9 cellular contexts compared by ENCODE assay signal in the genomic region with DNA sequence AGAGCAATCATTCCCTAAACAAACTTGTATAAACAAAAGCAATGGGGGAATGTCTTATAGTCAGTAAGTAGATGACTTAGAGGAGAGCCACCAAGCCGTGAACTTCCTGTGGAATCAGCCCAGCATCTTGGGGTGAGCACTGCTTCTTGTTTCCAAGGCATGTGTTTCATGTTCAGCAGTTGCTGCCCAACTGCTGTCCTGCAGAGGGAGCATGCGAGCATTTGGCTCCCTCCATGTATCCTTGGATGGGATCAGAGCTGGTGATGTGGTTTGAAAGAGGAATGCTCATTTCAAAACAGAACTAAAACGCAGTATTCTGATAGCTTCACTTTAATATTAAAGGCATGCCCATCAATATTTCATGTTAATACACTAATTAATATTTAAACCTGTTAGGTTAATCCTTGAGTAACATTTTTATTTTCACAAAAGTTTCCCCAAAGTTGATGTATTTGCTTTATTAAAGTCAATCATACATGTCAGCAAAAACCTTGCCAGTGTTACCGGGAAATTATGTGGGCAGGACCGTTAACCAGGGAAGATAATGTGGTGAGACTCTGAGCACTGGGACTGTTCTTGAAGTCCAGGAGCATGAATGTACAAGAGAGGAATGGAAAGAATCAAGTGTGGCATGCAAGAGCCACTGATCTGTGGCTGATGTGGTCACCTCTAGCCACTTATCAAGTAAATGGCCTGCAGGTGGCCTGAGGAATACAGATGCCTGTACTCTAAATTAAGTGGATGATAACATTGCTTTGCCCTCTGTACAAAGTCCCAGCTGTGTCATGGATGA.
DNase-seq lines count a peak whose midpoint lies in the region; ATAC-seq and TF ChIP-seq lines count a peak whose summit lies in the region.
"Had no signal": no experiment of that assay in that cellular context is flagged by ENCODE, and none has a peak within 500 bp of the region (broad histone marks: within the 10 kb centered on the region; RNA-seq: fewer than 3 reads in every experiment).

No MANE protein-coding gene starts in this region.

- dilution Hi-C loops in mammary epithelial cell (cut with HindIII; ENCODE audit: low sequenced_read_pairs) = no loop called here

- H3K27me3 ChIP-seq in mammary epithelial cell (ENCODE audit: insufficient read depth, low read length) (no peaks in the 10 kb centered on the region), kidney epithelial cell (ENCODE audit: control insufficient read depth, insufficient read depth, low read length) (no peaks in the 10 kb centered on the region), tibial nerve (no peaks in the 10 kb centered on the region)

- 14% methylated on average over 5 of the region's 5 CpGs for WGBS in mammary epithelial cell (ENCODE audit: low coverage, missing lambda C conversion rate)
- WGBS in tibial nerve, 2 donors = 25% methylated on average over 5 of the region's 5 CpGs

- ATAC-seq in HG02938 (IDR thresholded peaks at IDR 0.05; ENCODE audit: unreplicated experiment) = no peak

- intact Hi-C loops in mammary epithelial cell (cut with micrococcal nuclease) = loop anchor here (1.0 to 5.0 kb wide), 5 partner anchors 58 to 758 kb away; no protein-coding TSS in a partner anchor

- H3K36me3 ChIP-seq in mammary epithelial cell (ENCODE audit: insufficient read depth, low read length) = no peaks in the 10 kb centered on the region
- H3K36me3 ChIP-seq in kidney epithelial cell (ENCODE audit: control insufficient read depth, insufficient read depth, low read length) = no peaks in the 10 kb centered on the region
- H3K36me3 ChIP-seq in tibial nerve = no peaks in the 10 kb centered on the region

- H3K9me3 ChIP-seq in mammary epithelial cell (replicated peaks; ENCODE audit: insufficient read depth, low read length) (no peaks in the 10 kb centered on the region), tibial nerve (peaks cover 0 to 8% (median 0%) of the 10 kb centered on the region in 4 donors)

- DNase-seq in A172 (ENCODE audit: low spot score) = peak; percentile 68
- peak; percentile 16 for DNase-seq in DMS53 treated with DMSO at 0.1 percent for 48 hours (lab: John Stamatoyannopoulos, UW; ENCODE audit: unreplicated experiment)
- peak; percentile 26 for DNase-seq in NCI-H1694 (lab: John Stamatoyannopoulos, UW)
- peak; percentile 43 for DNase-seq in mammary epithelial cell
- peak; percentile 21 for DNase-seq in kidney epithelial cell (ENCODE audit: low read depth)
- peak in 1 of 2 donors; percentile 52 for DNase-seq in tibial nerve (ENCODE audit: low spot score in 2 of 2)
- DNase-seq in activated CD4-positive, CD25-positive, alpha-beta regulatory T cell (lab: John Stamatoyannopoulos, UW) = no peak

- H4K20me1 ChIP-seq in mammary epithelial cell (ENCODE audit: insufficient read depth, low read length) = no peaks in the 10 kb centered on the region

- no peak overlapping the region for H3K9ac ChIP-seq in mammary epithelial cell (ENCODE audit: insufficient read depth, low read length)

- no peak overlapping the region for H3K4me3 ChIP-seq in mammary epithelial cell (replicated peaks in 1 of 3; ENCODE audit: insufficient read depth in 1 of 3, low read depth in 2 of 3, low read length in 3 of 3)
- no peak overlapping the region for H3K4me3 ChIP-seq in kidney epithelial cell (ENCODE audit: low read depth, low read length)
- H3K4me3 ChIP-seq in tibial nerve = no peak overlapping the region

- no TSS peak for BruUV-seq in mammary epithelial cell (replicated peaks; lab: Mats Ljungman, UMichigan)

- H3K79me2 ChIP-seq in mammary epithelial cell (ENCODE audit: insufficient read depth, low read length) = no peaks in the 10 kb centered on the region

- H2AFZ ChIP-seq in mammary epithelial cell (ENCODE audit: low read depth, low read length) = no peak overlapping the region

- TF ChIP-seq CTCF in mammary epithelial cell (conservative IDR thresholded peaks at IDR 0.05 in 1 of 2, IDR thresholded peaks at IDR 0.05 in 1 of 2; ENCODE audit: extremely low read depth in 1 of 2, insufficient read depth in 1 of 2, low read depth in 1 of 2, low read length in 2 of 2) = peak; percentile 60 to 79
- TF ChIP-seq CTCF in kidney epithelial cell (IDR thresholded peaks at IDR 0.05; ENCODE audit: insufficient read depth, low read length, poor library complexity, severe bottlenecking) = peak; percentile 92
- TF ChIP-seq CTCF in tibial nerve (IDR thresholded peaks at IDR 0.05) = peak; percentile 22 to 60 (median 36)

- no peak overlapping the region for H3K4me2 ChIP-seq in mammary epithelial cell (ENCODE audit: insufficient read depth, low read depth, low read length)

- TF ChIP-seq EP300 in tibial nerve (IDR thresholded peaks at IDR 0.05) = no peak

- no peak for TF ChIP-seq POLR2A in tibial nerve (IDR thresholded peaks at IDR 0.05)

- in situ Hi-C loops in mammary epithelial cell (cut with MboI; ENCODE audit: low sequenced_read_pairs in 2 of 2) = no loop called here

- CTCF ChIA-PET in mammary epithelial cell (lab: Charles Lee; ENCODE audit: low non-redundant PET) = interaction anchor here (0.6 to 1.1 kb wide), 4 partner anchors 48 to 145 kb away, joined by 3 to 5 read pairs (median 3); no protein-coding TSS in a partner anchor

- H3K4me1 ChIP-seq in mammary epithelial cell (ENCODE audit: insufficient read depth, low read length) (no peaks in the 10 kb centered on the region), tibial nerve (no peaks in the 10 kb centered on the region)

- H3K27ac ChIP-seq in mammary epithelial cell (ENCODE audit: insufficient read depth, low read depth, low read length) (no peak overlapping the region), tibial nerve (no peak overlapping the region)
- H3K27ac ChIP-seq: epithelial cell of prostate had no signal

Comparison
In these comparisons a context has a peak if more than half of its experiments do, and no peak if none do; other contexts are left out.
1. DNase-seq: peak in A172 (single experiment), DMS53 treated with DMSO at 0.1 percent for 48 hours (single experiment), NCI-H1694 (single experiment), mammary epithelial cell (single experiment) and kidney epithelial cell (single experiment); none in activated CD4-positive, CD25-positive, alpha-beta regulatory T cell (0 of 4).
2. CTCF ChIP-seq: peak in every context shown above with its lines; median percentile 92 in kidney epithelial cell; 70 in mammary epithelial cell; 36 in tibial nerve.